15 cellular contexts compared by ENCODE assay signal in genomic region chr22:38037367-38038150, GRCh38. TPM values are rescaled to one million over a fixed set of nuclear protein-coding genes. Genes with fewer than 3 reads are reported as not detected.
DNase-seq lines count a peak whose midpoint lies in the region; ATAC-seq and TF ChIP-seq lines count a peak whose summit lies in the region.
"Not testable (repeated sequence)": the region's sequence is repeated elsewhere in the genome, so short reads cannot be mapped to it uniquely, and the experiment has no call there.
"Had no signal": no experiment of that assay in that cellular context is flagged by ENCODE, and none has a peak within 500 bp of the region (broad histone marks: within the 10 kb centered on the region; RNA-seq: fewer than 3 reads in every experiment).

No MANE protein-coding gene starts in this region.

- peak overlapping the region; percentile 34 for H3K27ac Mint-ChIP-seq in activated naive CD4-positive, alpha-beta T cell treated with anti-CD3 and anti-CD28 coated beads, Interleukin-2, amount 10 ng/mL, durations not matched to agents 7 days and 5 days
- peak overlapping the region; percentile 55 for H3K27ac Mint-ChIP-seq in neural progenitor cell

- H3K4me3 ChIP-seq in mammary epithelial cell (replicated peaks in 1 of 3; ENCODE audit: insufficient read depth in 1 of 3, low read depth in 2 of 3, low read length in 3 of 3); esophagus muscularis mucosa; right atrium auricular region; neural progenitor cell; gastrocnemius medialis: not testable (repeated sequence)
- H3K4me3 ChIP-seq in testis, result peak overlapping the region in 1 of 2 donors; percentile 62

- H3K4me1 Mint-ChIP-seq in activated naive CD4-positive, alpha-beta T cell treated with anti-CD3 and anti-CD28 coated beads, Interleukin-2, amount 10 ng/mL, durations not matched to agents 7 days and 5 days, result not testable (repeated sequence)
- peaks cover 38% of the 10 kb centered on the region for H3K4me1 Mint-ChIP-seq in neural progenitor cell

- not testable (repeated sequence) for H3K27me3 ChIP-seq in mammary epithelial cell (ENCODE audit: insufficient read depth, low read length); esophagus muscularis mucosa; right atrium auricular region; neural progenitor cell; gastrocnemius medialis; testis

- not testable (repeated sequence) for ATAC-seq in gastrocnemius medialis

- not testable (repeated sequence) for TF ChIP-seq EP300 in esophagus muscularis mucosa (IDR thresholded peaks at IDR 0.05)

- H3K4me2 ChIP-seq in mammary epithelial cell (ENCODE audit: insufficient read depth, low read depth, low read length); neural progenitor cell: not testable (repeated sequence)

- H3K36me3 ChIP-seq in mammary epithelial cell (ENCODE audit: insufficient read depth, low read length); esophagus muscularis mucosa; right atrium auricular region; neural progenitor cell; gastrocnemius medialis; testis (ENCODE audit: low read depth, missing control alignments): not testable (repeated sequence)

- CTCF ChIA-PET in activated naive CD4-positive, alpha-beta T cell treated with anti-CD3 and anti-CD28 coated beads, Interleukin-2, amount 10 ng/mL, durations not matched to agents 7 days and 5 days (lab: Charles Lee), result not testable (repeated sequence)
- CTCF ChIA-PET in mammary epithelial cell (lab: Charles Lee; ENCODE audit: low non-redundant PET), result interaction anchor here (0.6 kb wide), 1 partner anchor 79 kb away, joined by 4 read pairs; no protein-coding TSS in a partner anchor

- 64% methylated on average over 12 of the region's 13 CpGs for WGBS in mammary epithelial cell (ENCODE audit: low coverage, missing lambda C conversion rate)
- WGBS in esophagus muscularis mucosa, result 81% methylated on average over 13 of the region's 13 CpGs
- WGBS in testis, 2 donors, result 62% methylated on average over 13 of the region's 13 CpGs

- H3K27me3 Mint-ChIP-seq in activated naive CD4-positive, alpha-beta T cell treated with anti-CD3 and anti-CD28 coated beads, Interleukin-2, amount 10 ng/mL, durations not matched to agents 7 days and 5 days, result not testable (repeated sequence)
- H3K27me3 Mint-ChIP-seq in neural progenitor cell (ENCODE audit: insufficient read depth, low read depth), result peaks cover 25% of the 10 kb centered on the region

- intact Hi-C loops in mammary epithelial cell (cut with micrococcal nuclease); esophagus muscularis mucosa (cut with DNase I); gastrocnemius medialis (cut with DNase I; ENCODE audit: low total_unique reads); testis (cut with DNase I; ENCODE audit: low total_unique reads): not testable (repeated sequence)

- H3F3A ChIP-seq in neural progenitor cell (ENCODE audit: low read depth), result peaks cover 29% of the 10 kb centered on the region

- H3K4me3 Mint-ChIP-seq in activated naive CD4-positive, alpha-beta T cell treated with anti-CD3 and anti-CD28 coated beads, Interleukin-2, amount 10 ng/mL, durations not matched to agents 7 days and 5 days; neural progenitor cell: not testable (repeated sequence)

- H3K9ac ChIP-seq in mammary epithelial cell (ENCODE audit: insufficient read depth, low read length); neural progenitor cell: not testable (repeated sequence)

- H2AFZ ChIP-seq in mammary epithelial cell (ENCODE audit: low read depth, low read length), result peak overlapping the region; percentile 95
- H2AFZ ChIP-seq in neural progenitor cell (replicated peaks), result not testable (repeated sequence)

- not testable (repeated sequence) for TF ChIP-seq CTCF in mammary epithelial cell (conservative IDR thresholded peaks at IDR 0.05 in 1 of 2, IDR thresholded peaks at IDR 0.05 in 1 of 2; ENCODE audit: extremely low read depth in 1 of 2, insufficient read depth in 1 of 2, low read depth in 1 of 2, low read length in 2 of 2); esophagus muscularis mucosa (IDR thresholded peaks at IDR 0.05); right atrium auricular region (IDR thresholded peaks at IDR 0.05); neural progenitor cell (IDR thresholded peaks at IDR 0.05); gastrocnemius medialis (IDR thresholded peaks at IDR 0.05 in 4 of 5, conservative IDR thresholded peaks at IDR 0.05 in 1 of 5); testis (IDR thresholded peaks at IDR 0.05)

- not testable (repeated sequence) for H4K20me1 ChIP-seq in mammary epithelial cell (ENCODE audit: insufficient read depth, low read length); neural progenitor cell (ENCODE audit: low read depth)

- H3K9me3 ChIP-seq in mammary epithelial cell (replicated peaks; ENCODE audit: insufficient read depth, low read length); esophagus muscularis mucosa; right atrium auricular region; neural progenitor cell (ENCODE audit: low read depth); gastrocnemius medialis; testis: not testable (repeated sequence)

- not testable (repeated sequence) for H3K27ac ChIP-seq in mammary epithelial cell (ENCODE audit: insufficient read depth, low read depth, low read length); neural progenitor cell
- H3K27ac ChIP-seq in esophagus muscularis mucosa (replicated peaks in 1 of 4) (peak overlapping the region in 3 of 4 donors; percentile 54 to 80 (median 62)), right atrium auricular region (peak overlapping the region; percentile 21 to 35), gastrocnemius medialis (peak overlapping the region in 3 of 4 donors; percentile 44 to 69 (median 67)), testis (peak overlapping the region; percentile 92 to 94)

- dilution Hi-C loops in mammary epithelial cell (cut with HindIII; ENCODE audit: low sequenced_read_pairs), result not testable (repeated sequence)

- TF ChIP-seq POLR2A in esophagus muscularis mucosa (IDR thresholded peaks at IDR 0.05; ENCODE audit: low read depth); gastrocnemius medialis (IDR thresholded peaks at IDR 0.05); testis (IDR thresholded peaks at IDR 0.05): not testable (repeated sequence)

- H3K36me3 Mint-ChIP-seq in activated naive CD4-positive, alpha-beta T cell treated with anti-CD3 and anti-CD28 coated beads, Interleukin-2, amount 10 ng/mL, durations not matched to agents 7 days and 5 days; neural progenitor cell: not testable (repeated sequence)

- not testable (repeated sequence) for H3K9me3 Mint-ChIP-seq in activated naive CD4-positive, alpha-beta T cell treated with anti-CD3 and anti-CD28 coated beads, Interleukin-2, amount 10 ng/mL, durations not matched to agents 7 days and 5 days; neural progenitor cell

- in situ Hi-C loops in mammary epithelial cell (cut with MboI; ENCODE audit: low sequenced_read_pairs in 2 of 2); gastrocnemius medialis (cut with MboI; ENCODE audit: low sequenced_read_pairs in 4 of 4): not testable (repeated sequence)

- BruUV-seq in mammary epithelial cell (replicated peaks; lab: Mats Ljungman, UMichigan), result not testable (repeated sequence)

- H3K79me2 ChIP-seq in mammary epithelial cell (ENCODE audit: insufficient read depth, low read length); neural progenitor cell (ENCODE audit: low read depth): not testable (repeated sequence)

- H3K4me1 ChIP-seq in mammary epithelial cell (ENCODE audit: insufficient read depth, low read length), result peaks cover 28% of the 10 kb centered on the region
- H3K4me1 ChIP-seq in esophagus muscularis mucosa, result peaks cover 19 to 58% (median 37%) of the 10 kb centered on the region in 4 donors
- H3K4me1 ChIP-seq in right atrium auricular region, result peaks cover 0 to 26% of the 10 kb centered on the region in 2 donors
- H3K4me1 ChIP-seq in neural progenitor cell, result peaks cover 34% of the 10 kb centered on the region
- H3K4me1 ChIP-seq in gastrocnemius medialis, result peaks cover 8 to 19% of the 10 kb centered on the region in 2 donors
- peaks cover 55% of the 10 kb centered on the region for H3K4me1 ChIP-seq in testis

- DNase-seq in COLO829 (ENCODE audit: low spot score), result peak; percentile 89
- not testable (repeated sequence) for DNase-seq in activated naive CD4-positive, alpha-beta T cell treated with anti-CD3 and anti-CD28 coated beads, Interleukin-2, amount 10 ng/mL, durations not matched to agents 7 days and 5 days; mammary epithelial cell; esophagus muscularis mucosa (ENCODE audit: extremely low spot score); right atrium auricular region (ENCODE audit: low spot score); neural progenitor cell (ENCODE audit: low spot score); gastrocnemius medialis; testis

RNA-seq across cellular contexts. Expression of gene PICK1, which starts 19.6 kb away (rescaled TPM):
- total RNA-seq in mammary epithelial cell (10 to 100 TPM; 38.8 to 40.7 TPM), esophagus muscularis mucosa (10 to 100 TPM; 23.3 to 36.1 (median 31.1) TPM), right atrium auricular region (10 to 100 TPM; 33.1 to 36.0 TPM), neural progenitor cell (ENCODE audit: low replicate concordance) (10.7 and 31.8 TPM in 2 replicates), gastrocnemius medialis (10 to 100 TPM; 36.4 to 63.8 (median 50.1) TPM), testis (10 to 100 TPM; 78.7 to 89.7 TPM)
- polyA plus RNA-seq in mammary epithelial cell (35.4 TPM), testis (ENCODE audit: insufficient read depth, low read depth, low replicate concordance) (61.5 TPM)
- polyA minus RNA-seq in mammary epithelial cell, result 33.2 TPM

RNA-seq across cellular contexts. Expression of gene SLC16A8, which starts 46.4 kb away (rescaled TPM):
- total RNA-seq in mammary epithelial cell, result not detected
- not detected for polyA plus RNA-seq in mammary epithelial cell
- polyA minus RNA-seq in mammary epithelial cell, result not detected
- total RNA-seq in esophagus muscularis mucosa, result under 1 TPM in 3 of 4 donors, not detected in 1; 0.29 to 0.65 (median 0.33) TPM
- total RNA-seq in right atrium auricular region, result under 1 TPM in 1 of 2 donors, not detected in 1; 0.28 TPM
- 1.0 and 3.1 TPM in 2 replicates for total RNA-seq in neural progenitor cell (ENCODE audit: low replicate concordance)
- under 1 TPM in 1 of 4 donors, not detected in 3; 0.42 TPM for total RNA-seq in gastrocnemius medialis
- 1 to 10 TPM; 1.6 to 2.0 TPM for total RNA-seq in testis
- 2.4 TPM for polyA plus RNA-seq in testis (ENCODE audit: insufficient read depth, low read depth, low replicate concordance)
- total RNA-seq: CD4-positive, alpha-beta T cell; Daoy; H4; HT-29 had no signal
- polyA plus RNA-seq: A549 had no signal

RNA-seq across cellular contexts. Expression of gene SOX10, which starts 53.2 kb away (rescaled TPM):
- total RNA-seq in mammary epithelial cell (10 to 100 TPM in 1 of 2 donors, not detected in 1; 10.7 TPM), esophagus muscularis mucosa (10 to 100 TPM; 10.3 to 29.5 (median 17.7) TPM), right atrium auricular region (1 to 10 TPM; 1.5 to 7.0 TPM), neural progenitor cell (ENCODE audit: low replicate concordance) (0.99 and 4.5 TPM in 2 replicates), gastrocnemius medialis (under 1 TPM in 3 of 4 donors, not detected in 1; 0.17 to 0.62 (median 0.59) TPM), testis (1 to 10 TPM; 5.0 to 5.4 TPM)
- polyA plus RNA-seq in mammary epithelial cell (not detected), testis (ENCODE audit: insufficient read depth, low read depth, low replicate concordance) (6.1 TPM)
- not detected for polyA minus RNA-seq in mammary epithelial cell
- total RNA-seq: CD4-positive, alpha-beta T cell; Daoy; GM23248; H4; HT-29 had no signal
- polyA plus RNA-seq: A549, BJ, GM23248 had no signal
